ENCODE assay signal across 25 cellular contexts in the genomic region with DNA sequence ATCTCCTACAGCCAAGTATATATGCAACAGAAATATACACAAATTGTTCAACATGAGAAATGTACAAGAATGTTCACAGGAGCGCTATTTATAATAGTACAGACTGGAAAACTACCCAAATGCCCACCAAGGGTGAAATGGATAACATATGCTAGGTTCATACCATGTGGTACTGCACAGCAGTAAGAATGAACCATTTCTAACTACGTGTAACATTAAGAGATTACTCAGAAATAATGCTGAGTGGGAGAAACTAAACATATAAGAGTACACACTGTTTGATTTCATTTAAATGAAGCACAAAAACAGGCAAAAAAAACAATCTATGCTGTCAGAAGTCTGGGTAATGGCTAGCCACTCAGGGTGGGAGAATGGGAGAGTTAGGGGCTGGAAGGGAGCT. TPM values are rescaled to one million over a fixed set of nuclear protein-coding genes. Genes with fewer than 3 reads are reported as not detected.
DNase-seq lines count a peak whose midpoint lies in the region; ATAC-seq, FAIRE-seq and TF ChIP-seq lines count a peak whose summit lies in the region.
"Had no signal": no experiment of that assay in that cellular context is flagged by ENCODE, and none has a peak within 500 bp of the region (broad histone marks: within the 10 kb centered on the region; RNA-seq: fewer than 3 reads in every experiment).

No MANE protein-coding gene starts in this region.

- in situ Hi-C loops in HepG2 (cut with HindIII; ENCODE audit: extremely low pct_ligation_motif_present, low pct_unique_long_range_greater_than_20kb) = no loop called here
- in situ Hi-C loops in gastrocnemius medialis (cut with MboI; ENCODE audit: low sequenced_read_pairs in 4 of 4) = no loop called here

- no peak overlapping the region for H3K27ac ChIP-seq in HepG2 (ENCODE audit: extremely low read length, insufficient read depth, low read length)
- H3K27ac ChIP-seq in right lobe of liver = no peak overlapping the region
- H3K27ac ChIP-seq in breast epithelium = peak overlapping the region; percentile 37 to 64
- H3K27ac ChIP-seq in gastrocnemius medialis = peak overlapping the region in 3 of 4 donors; percentile 24 to 65 (median 60)
- H3K27ac ChIP-seq: BLaER1 treated with 17β-estradiol and CSF1 and Interleukin-3, amounts not matched to agents 10 nM and 100 nM; PC-9; RWPE1 had no signal

- H3K79me2 ChIP-seq in HepG2 (ENCODE audit: insufficient read depth, low read length) = no peaks in the 10 kb centered on the region

- TF ChIP-seq EP300 in HepG2 (IDR thresholded peaks at IDR 0.05; ENCODE audit: low read depth in 2 of 2, low read length in 2 of 2) = no peak
- TF ChIP-seq EP300 in HepG2 (CRISPR knock-in tag; IDR thresholded peaks at IDR 0.05; ENCODE audit: borderline replicate concordance) = no peak

- DNase-seq in HepG2 (ENCODE audit: low spot score) (no peak), right lobe of liver (no peak), breast epithelium (ENCODE audit: low spot score in 2 of 2) (no peak), gastrocnemius medialis (no peak), posterior vena cava (ENCODE audit: low spot score) (no peak), SKM-1 (lab: John Stamatoyannopoulos, UW; ENCODE audit: unreplicated experiment) (no peak), NCI-H187 treated with DMSO at 0.1 percent for 48 hours (lab: John Stamatoyannopoulos, UW) (no peak)
- no peak for DNase-seq in stimulated activated CD4-positive, alpha-beta T cell treated with anti-CD3 and anti-CD28 coated beads, Interleukin-4, amount 100 ng/mL, for 1 hour
- DNase-seq: Calu3; CD8-positive, alpha-beta T cell; DMS53; Kasumi-1; NCI-H1105 treated with DMSO at 0.1 percent for 48 hours; NCI-H1694; NCI-H2107; NCI-H2227 treated with DMSO at 0.1 percent for 48 hours; NCI-H524 treated with DMSO at 0.1 percent for 48 hours; PC-9; SIG-M5 had no signal

- no peak for TF ChIP-seq RAD21 in HepG2 (CRISPR knock-in tag; IDR thresholded peaks at IDR 0.05)

- H3K4me3 ChIP-seq in HepG2 (replicated peaks in 1 of 3; ENCODE audit: insufficient read depth in 1 of 3, low read depth in 2 of 3, low read length in 3 of 3) (no peak overlapping the region), right lobe of liver (no peak overlapping the region), breast epithelium (no peak overlapping the region), gastrocnemius medialis (no peak overlapping the region)
- H3K4me3 ChIP-seq: BLaER1 treated with 17β-estradiol and CSF1 and Interleukin-3, amounts not matched to agents 10 nM and 100 nM; GM12878; PC-9 had no signal

- POLR2A ChIA-PET in HepG2 (lab: Yijun Ruan, JAX) = no interaction called here

- no peaks in the 10 kb centered on the region for H4K20me1 ChIP-seq in HepG2 (ENCODE audit: insufficient read depth, low read length)
- H4K20me1 ChIP-seq: BLaER1 treated with 17β-estradiol and CSF1 and Interleukin-3, amounts not matched to agents 10 nM and 100 nM had no signal

- no peak overlapping the region for H3K9ac ChIP-seq in HepG2 (ENCODE audit: insufficient read depth, low read depth, low read length)
- H3K9ac ChIP-seq: BLaER1 treated with 17β-estradiol and CSF1 and Interleukin-3, amounts not matched to agents 10 nM and 100 nM had no signal

- 0% methylated on average over 2 of the region's 2 CpGs for WGBS in HepG2 (ENCODE audit: low lambda C conversion rate)
- 76% methylated on average over 2 of the region's 2 CpGs for WGBS in right lobe of liver (ENCODE audit: insufficient coverage, low coverage, low lambda C conversion rate, missing lambda C conversion rate)

- TF ChIP-seq CTCF in HepG2 (CRISPR knock-in tag; IDR thresholded peaks at IDR 0.05) = no peak
- TF ChIP-seq CTCF in right lobe of liver (IDR thresholded peaks at IDR 0.05) = no peak
- TF ChIP-seq CTCF in breast epithelium (IDR thresholded peaks at IDR 0.05) = no peak
- no peak for TF ChIP-seq CTCF in gastrocnemius medialis (IDR thresholded peaks at IDR 0.05 in 4 of 5, conservative IDR thresholded peaks at IDR 0.05 in 1 of 5)

- intact Hi-C loops in HepG2 (cut with micrococcal nuclease; ENCODE audit: unreplicated experiment) (no loop called here), right lobe of liver (cut with DNase I) (no loop called here), breast epithelium (cut with DNase I; ENCODE audit: low total_unique reads) (loop anchor here (10.0 kb wide), 1 partner anchor 763 kb away; no protein-coding TSS in a partner anchor), gastrocnemius medialis (cut with DNase I; ENCODE audit: low total_unique reads) (no loop called here), posterior vena cava (cut with DNase I) (no loop called here)

- H3K27me3 ChIP-seq in HepG2 (ENCODE audit: control insufficient read depth in 1 of 2, insufficient read depth in 2 of 2, low read length in 2 of 2) = no peaks in the 10 kb centered on the region; a peak in 1 of 5 replicates
- no peaks in the 10 kb centered on the region for H3K27me3 ChIP-seq in right lobe of liver
- H3K27me3 ChIP-seq in breast epithelium = no peaks in the 10 kb centered on the region
- no peaks in the 10 kb centered on the region for H3K27me3 ChIP-seq in gastrocnemius medialis
- H3K27me3 ChIP-seq: BLaER1 treated with 17β-estradiol and CSF1 and Interleukin-3, amounts not matched to agents 10 nM and 100 nM had no signal

- FAIRE-seq in HepG2 (lab: Jason Lieb, UNC) = no peak
- FAIRE-seq: A204.1, GM12878, GM19239, HTR-8/SVneo had no signal

- CTCF ChIA-PET in HepG2 (lab: Yijun Ruan, JAX; ENCODE audit: low intra/inter-chr PET ratio, low total read pairs) = no interaction called here

- no peak overlapping the region for H3K4me2 ChIP-seq in HepG2 (ENCODE audit: low read depth, low read length)
- H3K4me2 ChIP-seq: BLaER1 treated with 17β-estradiol and CSF1 and Interleukin-3, amounts not matched to agents 10 nM and 100 nM; PC-9 had no signal

- no peak overlapping the region for H2AFZ ChIP-seq in HepG2 (ENCODE audit: low read length)
- H2AFZ ChIP-seq: PC-9 had no signal

- no peaks in the 10 kb centered on the region for H3K36me3 ChIP-seq in HepG2 (replicated peaks in 1 of 2; ENCODE audit: control insufficient read depth in 1 of 2, insufficient read depth in 2 of 2, low read length in 2 of 2)
- no peaks in the 10 kb centered on the region for H3K36me3 ChIP-seq in right lobe of liver
- H3K36me3 ChIP-seq in breast epithelium = no peaks in the 10 kb centered on the region
- H3K36me3 ChIP-seq in gastrocnemius medialis = no peaks in the 10 kb centered on the region
- H3K36me3 ChIP-seq: BLaER1 treated with 17β-estradiol and CSF1 and Interleukin-3, amounts not matched to agents 10 nM and 100 nM had no signal

- H3K9me3 ChIP-seq in HepG2 (ENCODE audit: low read length) = no peaks in the 10 kb centered on the region
- H3K9me3 ChIP-seq in right lobe of liver = no peaks in the 10 kb centered on the region
- no peaks in the 10 kb centered on the region for H3K9me3 ChIP-seq in breast epithelium
- H3K9me3 ChIP-seq in gastrocnemius medialis = no peaks in the 10 kb centered on the region
- H3K9me3 ChIP-seq: BLaER1 treated with 17β-estradiol and CSF1 and Interleukin-3, amounts not matched to agents 10 nM and 100 nM had no signal

- BruUV-seq in HepG2 (replicated peaks; lab: Mats Ljungman, UMichigan) = no TSS peak

- H3K4me1 ChIP-seq in HepG2 (ENCODE audit: insufficient read depth, low read length) (no peaks in the 10 kb centered on the region), right lobe of liver (peaks cover 0 to 32% (median 4%) of the 10 kb centered on the region in 4 donors), breast epithelium (no peaks in the 10 kb centered on the region), gastrocnemius medialis (peaks cover 0 to 19% of the 10 kb centered on the region in 2 donors)
- H3K4me1 ChIP-seq: BLaER1 treated with 17β-estradiol and CSF1 and Interleukin-3, amounts not matched to agents 10 nM and 100 nM had no signal

- TF ChIP-seq POLR2A in HepG2 (IDR thresholded peaks at IDR 0.05; ENCODE audit: insufficient read depth in 1 of 2, low read depth in 2 of 2, low read length in 2 of 2) (no peak), right lobe of liver (IDR thresholded peaks at IDR 0.05) (no peak), breast epithelium (IDR thresholded peaks at IDR 0.05) (no peak), gastrocnemius medialis (IDR thresholded peaks at IDR 0.05) (no peak)

- ATAC-seq in HepG2 = no peak
- ATAC-seq in right lobe of liver = no peak
- no peak for ATAC-seq in gastrocnemius medialis
- ATAC-seq: CD8-positive, alpha-beta T cell; GM12878 had no signal

RNA-seq across cellular contexts. Expression of a gene that starts 45.8 kb away (rescaled TPM):
- total RNA-seq in HepG2 (2016; rRNA removed; fragmentation: Illumina TruSeq; extraction: Trizol) (not detected in 2 replicates), right lobe of liver (10 to 100 TPM in 1 of 6 experiments, 1 to 10 TPM in 5; 5.9 to 10.5 (median 7.3) TPM), breast epithelium (10 to 100 TPM; 27.9 to 32.1 (median 29.1) TPM), gastrocnemius medialis (10 to 100 TPM in 2 of 4 donors, 1 to 10 TPM in 2; 8.1 to 17.5 (median 9.7) TPM), posterior vena cava (10 to 100 TPM in 1 of 2 donors, 1 to 10 TPM in 1; 6.3 to 11.2 TPM)
- not detected in 2 replicates for total RNA-seq in HepG2 (2016; cell fraction: cytosol; rRNA removed; fragmentation: Illumina TruSeq; extraction: Trizol; ENCODE audit: low read depth)
- total RNA-seq in HepG2 (2016; cell fraction: insoluble cytoplasmic fraction; rRNA removed; fragmentation: Illumina TruSeq; extraction: Trizol) = not detected in 2 replicates
- not detected in 2 replicates for total RNA-seq in HepG2 (2016; cell fraction: membrane; rRNA removed; fragmentation: Illumina TruSeq; extraction: Trizol)
- not detected in 2 replicates for total RNA-seq in HepG2 (2016; cell fraction: nucleus; rRNA removed; fragmentation: Illumina TruSeq; extraction: Trizol)
- not detected in 2 replicates for polyA plus RNA-seq in HepG2 (2011; rRNA removed)
- polyA plus RNA-seq in HepG2 (2011; cell fraction: cytosol; rRNA removed) = not detected in 2 replicates
- not detected in 2 replicates for polyA plus RNA-seq in HepG2 (2011; cell fraction: nucleus; rRNA removed)
- not detected in 2 replicates for polyA plus RNA-seq in HepG2 (2012)
- not detected in 2 replicates for polyA plus RNA-seq in HepG2 (2016; cell fraction: cytosol; fragmentation: Illumina TruSeq; extraction: Trizol; ENCODE audit: low read depth)
- polyA plus RNA-seq in HepG2 (2016; cell fraction: insoluble cytoplasmic fraction; fragmentation: Illumina TruSeq; extraction: Trizol; ENCODE audit: low read depth) = not detected in 2 replicates
- polyA plus RNA-seq in HepG2 (2016; cell fraction: membrane; fragmentation: Illumina TruSeq; extraction: Trizol; ENCODE audit: low read depth) = not detected in 2 replicates
- polyA plus RNA-seq in HepG2 (2016; cell fraction: nucleus; fragmentation: Illumina TruSeq; extraction: Trizol; ENCODE audit: insufficient read depth, low read depth) = not detected in 2 replicates
- polyA minus RNA-seq in HepG2 (2011; rRNA and poly(A)+ RNA removed; ENCODE audit: low replicate concordance) = not detected in 2 replicates
- not detected in 2 replicates for polyA minus RNA-seq in HepG2 (2011; cell fraction: cytosol; rRNA and poly(A)+ RNA removed)
- not detected in 2 replicates for polyA minus RNA-seq in HepG2 (2011; cell fraction: nucleus; rRNA and poly(A)+ RNA removed)
- total RNA-seq: PC-9 had no signal

RNA-seq across cellular contexts. Expression of a gene that starts 49.2 kb away (rescaled TPM):
- total RNA-seq in HepG2 (2016; rRNA removed; fragmentation: Illumina TruSeq; extraction: Trizol) = not detected in 2 replicates
- not detected in 2 replicates for total RNA-seq in HepG2 (2016; cell fraction: cytosol; rRNA removed; fragmentation: Illumina TruSeq; extraction: Trizol; ENCODE audit: low read depth)
- total RNA-seq in HepG2 (2016; cell fraction: insoluble cytoplasmic fraction; rRNA removed; fragmentation: Illumina TruSeq; extraction: Trizol) = not detected in 2 replicates
- total RNA-seq in HepG2 (2016; cell fraction: membrane; rRNA removed; fragmentation: Illumina TruSeq; extraction: Trizol) = not detected in 2 replicates
- total RNA-seq in HepG2 (2016; cell fraction: nucleus; rRNA removed; fragmentation: Illumina TruSeq; extraction: Trizol) = not detected in 2 replicates
- polyA plus RNA-seq in HepG2 (2011; rRNA removed) = not detected in 2 replicates
- polyA plus RNA-seq in HepG2 (2011; cell fraction: cytosol; rRNA removed) = not detected in 2 replicates
- polyA plus RNA-seq in HepG2 (2011; cell fraction: nucleus; rRNA removed) = not detected in 2 replicates
- polyA plus RNA-seq in HepG2 (2012) = not detected in 2 replicates
- not detected in 2 replicates for polyA plus RNA-seq in HepG2 (2016; cell fraction: cytosol; fragmentation: Illumina TruSeq; extraction: Trizol; ENCODE audit: low read depth)
- polyA plus RNA-seq in HepG2 (2016; cell fraction: insoluble cytoplasmic fraction; fragmentation: Illumina TruSeq; extraction: Trizol; ENCODE audit: low read depth) = not detected in 2 replicates
- polyA plus RNA-seq in HepG2 (2016; cell fraction: membrane; fragmentation: Illumina TruSeq; extraction: Trizol; ENCODE audit: low read depth) = not detected in 2 replicates
- not detected in 2 replicates for polyA plus RNA-seq in HepG2 (2016; cell fraction: nucleus; fragmentation: Illumina TruSeq; extraction: Trizol; ENCODE audit: insufficient read depth, low read depth)
- not detected in 2 replicates for polyA minus RNA-seq in HepG2 (2011; rRNA and poly(A)+ RNA removed; ENCODE audit: low replicate concordance)
- polyA minus RNA-seq in HepG2 (2011; cell fraction: cytosol; rRNA and poly(A)+ RNA removed) = not detected in 2 replicates
- polyA minus RNA-seq in HepG2 (2011; cell fraction: nucleus; rRNA and poly(A)+ RNA removed) = not detected in 2 replicates
- total RNA-seq in right lobe of liver = under 1 TPM; 0.06 to 0.42 (median 0.21) TPM
- total RNA-seq in breast epithelium = 1 to 10 TPM in 1 of 3 donors, under 1 TPM in 2; 0.32 to 2.5 (median 0.33) TPM
- total RNA-seq in gastrocnemius medialis = under 1 TPM in 2 of 4 donors, not detected in 2; 0.09 to 0.15 TPM
- under 1 TPM; 0.14 TPM for total RNA-seq in posterior vena cava
- total RNA-seq: Calu3; CD8-positive, alpha-beta T cell; PC-9 had no signal

Comparison
In these comparisons a context has a peak if more than half of its experiments do, and no peak if none do; other contexts are left out.
1. H3K27ac ChIP-seq: peak in breast epithelium (2 of 2) and gastrocnemius medialis (3 of 4); none in HepG2 (single experiment) and right lobe of liver (0 of 3).